ENCODE assay signal across 6 cellular contexts in the genomic region with DNA sequence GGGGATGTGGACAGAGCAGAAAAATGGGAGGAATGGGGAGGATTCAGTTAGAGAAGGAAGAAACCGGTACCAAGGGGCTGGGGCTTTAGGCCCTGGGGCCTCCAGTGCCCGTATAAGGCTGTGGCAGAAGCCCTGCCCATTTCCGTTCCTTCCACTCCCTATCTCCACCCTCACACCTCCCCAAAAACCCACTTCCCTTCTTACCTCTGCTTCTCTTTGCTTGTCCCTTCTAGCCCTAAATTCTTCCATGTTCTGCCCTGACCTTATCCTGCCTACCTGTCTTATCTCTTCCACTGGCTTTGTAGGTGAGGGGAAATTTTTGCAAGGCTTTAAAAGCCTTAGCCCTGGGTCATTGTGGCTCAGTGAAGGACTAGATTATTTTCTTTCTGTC. TPM values are rescaled to one million over a fixed set of nuclear protein-coding genes. Genes with fewer than 3 reads are reported as not detected.
DNase-seq lines count a peak whose midpoint lies in the region; ATAC-seq, FAIRE-seq and TF ChIP-seq lines count a peak whose summit lies in the region.

No MANE protein-coding gene starts in this region.

- DNase-seq in SK-N-SH: no peak
- no peak for DNase-seq in K562 (ENCODE audit: extremely low read depth in 1 of 4, low spot score in 3 of 4)
- peak; percentile 21 for DNase-seq in stimulated activated naive CD4-positive, alpha-beta T cell treated with Interleukin-2 at 50 U/mL for 16 hours (lab: John Stamatoyannopoulos, UW)

- no peak for TF ChIP-seq RAD21 in SK-N-SH (IDR thresholded peaks at IDR 0.05; ENCODE audit: low read length)
- TF ChIP-seq RAD21 in K562 (CRISPR knock-in tag; conservative IDR thresholded peaks at IDR 0.05 in 1 of 2, IDR thresholded peaks at IDR 0.05 in 1 of 2): no peak

- no peaks in the 10 kb centered on the region for H3K27me3 ChIP-seq in SK-N-SH (ENCODE audit: insufficient read depth)
- no peaks in the 10 kb centered on the region for H3K27me3 ChIP-seq in K562 (ENCODE audit: control insufficient read depth in 2 of 2, insufficient read depth in 2 of 2, low read length in 2 of 2)

- ATAC-seq in SK-N-SH treated with all-trans-retinoic acid at 6 μM for 48 hours (no peak), K562 (no peak), GM21381 (IDR thresholded peaks at IDR 0.05; ENCODE audit: unreplicated experiment) (no peak), GM21619 (IDR thresholded peaks at IDR 0.05; ENCODE audit: unreplicated experiment) (no peak)

- CTCF ChIA-PET in SK-N-SH (lab: Yijun Ruan, JAX): no interaction called here
- CTCF ChIA-PET in K562 (lab: Yijun Ruan, JAX; ENCODE audit: low intra/inter-chr PET ratio): no interaction called here

- H3F3A ChIP-seq in SK-N-SH (replicated peaks; ENCODE audit: insufficient read depth): peaks cover 71% of the 10 kb centered on the region

- H4K20me1 ChIP-seq in SK-N-SH (ENCODE audit: insufficient read depth): peaks cover 45% of the 10 kb centered on the region
- peaks cover 22% of the 10 kb centered on the region for H4K20me1 ChIP-seq in K562 (replicated peaks; ENCODE audit: control insufficient read depth, insufficient read depth, low read length)

- H3K9me1 ChIP-seq in K562 (ENCODE audit: control insufficient read depth, insufficient read depth, low read length): no peaks in the 10 kb centered on the region

- 70% methylated on average over 3 of the region's 3 CpGs for WGBS in SK-N-SH (ENCODE audit: low lambda C conversion rate)
- WGBS in K562 (ENCODE audit: insufficient coverage, low coverage, missing lambda C conversion rate): 52% methylated on average over 3 of the region's 3 CpGs

- H3K27ac ChIP-seq in SK-N-SH (ENCODE audit: low read depth in 2 of 2, low read length in 1 of 2) (peak overlapping the region in 1 of 2 experiments; percentile 97; a peak in 2 of 4 replicates), K562 (ENCODE audit: extremely low read depth, low read depth, low read length) (peak overlapping the region; percentile 79; the same call in 2 of the 3 replicates)

- H3K9me3 ChIP-seq in SK-N-SH (no peaks in the 10 kb centered on the region), K562 (replicated peaks; ENCODE audit: control insufficient read depth, insufficient read depth, low read depth, low read length) (no peaks in the 10 kb centered on the region)

- H3K79me2 ChIP-seq in SK-N-SH (ENCODE audit: insufficient read depth): peaks cover 84% of the 10 kb centered on the region
- H3K79me2 ChIP-seq in K562 (ENCODE audit: control insufficient read depth, insufficient read depth, low read length): peaks cover 85% of the 10 kb centered on the region

- no peak for FAIRE-seq in K562 (lab: Jason Lieb, UNC)

- no TSS peak for BruUV-seq in K562 (replicated peaks; lab: Mats Ljungman, UMichigan)

- H2AFZ ChIP-seq in SK-N-SH (ENCODE audit: low read depth) (no peak overlapping the region), K562 (ENCODE audit: low read depth, low read length) (no peak overlapping the region)

- H3K4me3 ChIP-seq in SK-N-SH (ENCODE audit: low read depth in 2 of 2, low read length in 1 of 2) (no peak overlapping the region), K562 (no peak overlapping the region)

- peak overlapping the region; percentile 41; the same call in 1 of the 2 replicates for H3K9ac ChIP-seq in SK-N-SH
- peak overlapping the region in 1 of 2 experiments; percentile 73; a peak in 1 of 4 replicates for H3K9ac ChIP-seq in K562 (ENCODE audit: insufficient read depth in 1 of 2, low read depth in 2 of 2, low read length in 2 of 2)

- TF ChIP-seq EP300 in SK-N-SH (IDR thresholded peaks at IDR 0.05; ENCODE audit: borderline replicate concordance in 1 of 2, low read depth in 1 of 2, low read length in 1 of 2) (no peak), K562 (IDR thresholded peaks at IDR 0.05; ENCODE audit: low read length) (no peak)

- in situ Hi-C loops in K562 (cut with MboI): no loop called here

- TF ChIP-seq POLR2A in K562 (conservative IDR thresholded peaks at IDR 0.05): no peak

- H3K4me1 ChIP-seq in SK-N-SH (ENCODE audit: control insufficient read depth in 1 of 2, insufficient read depth in 2 of 2, low read depth in 1 of 2, low read length in 1 of 2) (peaks cover 16 to 35% of the 10 kb centered on the region in 2 experiments), K562 (replicated peaks in 1 of 2; ENCODE audit: control insufficient read depth in 2 of 2, insufficient read depth in 2 of 2, low read length in 2 of 2) (peaks cover 20 to 26% of the 10 kb centered on the region in 2 experiments; a peak in 4 of 5 replicates)

- POLR2A ChIA-PET in SK-N-SH (lab: Yijun Ruan, JAX): interaction anchor here (0.7 kb wide), 1 partner anchor 31 kb away, joined by 3 read pairs; no protein-coding TSS in a partner anchor
- POLR2A ChIA-PET in K562 (lab: Yijun Ruan, JAX): interaction anchor here (0.6 to 1.6 kb wide), 4 partner anchors 13 to 53 kb away, joined by 3 read pairs; partner anchors contain the start of genes INCA1 and KIF1C

- TF ChIP-seq CTCF in SK-N-SH (IDR thresholded peaks at IDR 0.05) (no peak), K562 (IDR thresholded peaks at IDR 0.05 in 2 of 3, conservative IDR thresholded peaks at IDR 0.05 in 1 of 3; ENCODE audit: insufficient read depth in 2 of 3, low read depth in 1 of 3, low read length in 3 of 3) (no peak)

- peaks cover 37 to 40% of the 10 kb centered on the region in 2 experiments for H3K36me3 ChIP-seq in SK-N-SH (replicated peaks in 1 of 2; ENCODE audit: control insufficient read depth in 1 of 2, insufficient read depth in 2 of 2, low read length in 1 of 2)
- H3K36me3 ChIP-seq in K562 (ENCODE audit: control insufficient read depth, insufficient read depth, low read length): peaks cover 65% of the 10 kb centered on the region

- no peaks in the 10 kb centered on the region for H3K9me2 ChIP-seq in SK-N-SH

- H3K4me2 ChIP-seq in SK-N-SH: peak overlapping the region; percentile 98; the same call in 1 of the 2 replicates
- no peak overlapping the region for H3K4me2 ChIP-seq in K562 (ENCODE audit: insufficient read depth, low read length)

- intact Hi-C loops in K562 (cut with micrococcal nuclease): no loop called here

RNA-seq across cellular contexts. Expression of gene RNF167, which starts 4.1 kb away (rescaled TPM):
- polyA plus RNA-seq in SK-N-SH (2012; rRNA removed) (96.5 and 115 TPM in 2 replicates), K562 (2011; rRNA removed) (45.5 and 52.4 TPM in 2 replicates), K562 (2014; fragmentation: Illumina TruSeq; extraction: Trizol) (120 and 143 TPM in 2 replicates), K562 (2014; fragmentation: Nextera tagmentation; extraction: Ambion mirVana) (10 to 100 TPM; 16.5 to 21.9 TPM), K562 (2014; rRNA removed) (47.3 and 53.3 TPM in 2 replicates)
- 60.0 and 80.4 TPM in 2 replicates for polyA plus RNA-seq in SK-N-SH (2012; cell fraction: cytosol; rRNA removed)
- 108 and 121 TPM in 2 replicates for polyA plus RNA-seq in SK-N-SH (2012; cell fraction: nucleus; rRNA removed)
- total RNA-seq in K562 (2011; cell fraction: chromatin; rRNA removed; ENCODE audit: low replicate concordance): 76.6 and 157 TPM in 2 replicates
- total RNA-seq in K562 (2011; cell fraction: nucleolus; rRNA removed): 107 and 116 TPM in 2 replicates
- total RNA-seq in K562 (2011; cell fraction: nucleoplasm; rRNA removed): 95.0 and 98.1 TPM in 2 replicates
- total RNA-seq in K562 (2014; rRNA removed) (27.0 and 41.6 TPM in 2 replicates), K562 (2014; rRNA removed; fragmentation: Illumina TruSeq; extraction: Trizol) (41.0 and 50.0 TPM in 2 replicates), K562 (2015; rRNA removed; fragmentation: Illumina TruSeq; extraction: Trizol) (42.6 and 43.0 TPM in 2 replicates), K562 (2021) (60.5 and 61.6 TPM in 2 replicates)
- polyA plus RNA-seq in K562 (2011; cell fraction: cytosol; rRNA removed): 102 and 127 TPM in 2 replicates
- polyA plus RNA-seq in K562 (2011; cell fraction: nucleus; rRNA removed): 141 and 155 TPM in 2 replicates
- polyA plus RNA-seq in K562 (2012): 66.0 and 75.9 TPM in 2 replicates
- 42.0 and 44.8 TPM in 2 replicates for polyA minus RNA-seq in K562 (2011; rRNA and poly(A)+ RNA removed)
- 37.9 and 38.2 TPM in 2 replicates for polyA minus RNA-seq in K562 (2011; cell fraction: cytosol; rRNA and poly(A)+ RNA removed)
- polyA minus RNA-seq in K562 (2011; cell fraction: nucleus; rRNA and poly(A)+ RNA removed): 25.8 and 33.4 TPM in 2 replicates

RNA-seq across cellular contexts. Expression of gene PFN1, which starts 4.2 kb away (rescaled TPM):
- 1,627 and 2,484 TPM in 2 replicates for polyA plus RNA-seq in SK-N-SH (2012; rRNA removed)
- polyA plus RNA-seq in SK-N-SH (2012; cell fraction: cytosol; rRNA removed): 1,556 and 1,614 TPM in 2 replicates
- 620 and 931 TPM in 2 replicates for polyA plus RNA-seq in SK-N-SH (2012; cell fraction: nucleus; rRNA removed)
- 80.0 and 142 TPM in 2 replicates for total RNA-seq in K562 (2011; cell fraction: chromatin; rRNA removed; ENCODE audit: low replicate concordance)
- total RNA-seq in K562 (2011; cell fraction: nucleolus; rRNA removed): 149 and 155 TPM in 2 replicates
- 146 and 190 TPM in 2 replicates for total RNA-seq in K562 (2011; cell fraction: nucleoplasm; rRNA removed)
- total RNA-seq in K562 (2014; rRNA removed): 1,086 and 1,479 TPM in 2 replicates
- 307 and 327 TPM in 2 replicates for total RNA-seq in K562 (2014; rRNA removed; fragmentation: Illumina TruSeq; extraction: Trizol)
- total RNA-seq in K562 (2015; rRNA removed; fragmentation: Illumina TruSeq; extraction: Trizol): 456 and 466 TPM in 2 replicates
- total RNA-seq in K562 (2021): 787 and 792 TPM in 2 replicates
- polyA plus RNA-seq in K562 (2011; rRNA removed): 382 and 556 TPM in 2 replicates
- polyA plus RNA-seq in K562 (2011; cell fraction: cytosol; rRNA removed): 759 and 962 TPM in 2 replicates
- 352 and 419 TPM in 2 replicates for polyA plus RNA-seq in K562 (2011; cell fraction: nucleus; rRNA removed)
- polyA plus RNA-seq in K562 (2012): 697 and 1,149 TPM in 2 replicates
- polyA plus RNA-seq in K562 (2014; fragmentation: Illumina TruSeq; extraction: Trizol): 776 and 901 TPM in 2 replicates
- polyA plus RNA-seq in K562 (2014; fragmentation: Nextera tagmentation; extraction: Ambion mirVana): 10 to 100 TPM; 60.5 to 88.0 TPM
- polyA plus RNA-seq in K562 (2014; rRNA removed): 879 and 1,059 TPM in 2 replicates
- polyA minus RNA-seq in K562 (2011; rRNA and poly(A)+ RNA removed): 233 and 265 TPM in 2 replicates
- 518 and 865 TPM in 2 replicates for polyA minus RNA-seq in K562 (2011; cell fraction: cytosol; rRNA and poly(A)+ RNA removed)
- polyA minus RNA-seq in K562 (2011; cell fraction: nucleus; rRNA and poly(A)+ RNA removed): 109 and 151 TPM in 2 replicates

RNA-seq across cellular contexts. Expression of gene SLC25A11, which starts 4.3 kb away (rescaled TPM):
- 58.5 and 82.8 TPM in 2 replicates for polyA plus RNA-seq in SK-N-SH (2012; rRNA removed)
- 32.7 and 50.3 TPM in 2 replicates for polyA plus RNA-seq in SK-N-SH (2012; cell fraction: cytosol; rRNA removed)
- polyA plus RNA-seq in SK-N-SH (2012; cell fraction: nucleus; rRNA removed): 45.5 and 51.0 TPM in 2 replicates
- 15.6 and 45.9 TPM in 2 replicates for total RNA-seq in K562 (2011; cell fraction: chromatin; rRNA removed; ENCODE audit: low replicate concordance)
- 50.2 and 54.3 TPM in 2 replicates for total RNA-seq in K562 (2011; cell fraction: nucleolus; rRNA removed)
- total RNA-seq in K562 (2011; cell fraction: nucleoplasm; rRNA removed): 25.9 and 26.0 TPM in 2 replicates
- 35.4 and 55.1 TPM in 2 replicates for total RNA-seq in K562 (2014; rRNA removed)
- 10.8 and 15.8 TPM in 2 replicates for total RNA-seq in K562 (2014; rRNA removed; fragmentation: Illumina TruSeq; extraction: Trizol)
- total RNA-seq in K562 (2015; rRNA removed; fragmentation: Illumina TruSeq; extraction: Trizol): 31.0 and 32.9 TPM in 2 replicates
- 56.7 and 58.5 TPM in 2 replicates for total RNA-seq in K562 (2021)
- 22.8 and 36.0 TPM in 2 replicates for polyA plus RNA-seq in K562 (2011; rRNA removed)
- 42.8 and 67.8 TPM in 2 replicates for polyA plus RNA-seq in K562 (2011; cell fraction: cytosol; rRNA removed)
- 44.1 and 62.7 TPM in 2 replicates for polyA plus RNA-seq in K562 (2011; cell fraction: nucleus; rRNA removed)
- polyA plus RNA-seq in K562 (2012): 50.7 and 62.8 TPM in 2 replicates
- 56.3 and 57.2 TPM in 2 replicates for polyA plus RNA-seq in K562 (2014; fragmentation: Illumina TruSeq; extraction: Trizol)
- polyA plus RNA-seq in K562 (2014; fragmentation: Nextera tagmentation; extraction: Ambion mirVana): 10 to 100 TPM in 1 of 2 experiments, 1 to 10 TPM in 1; 3.1 to 11.0 TPM
- 38.5 and 49.8 TPM in 2 replicates for polyA plus RNA-seq in K562 (2014; rRNA removed)
- 11.8 and 16.7 TPM in 2 replicates for polyA minus RNA-seq in K562 (2011; rRNA and poly(A)+ RNA removed)
- 15.2 and 16.9 TPM in 2 replicates for polyA minus RNA-seq in K562 (2011; cell fraction: cytosol; rRNA and poly(A)+ RNA removed)
- polyA minus RNA-seq in K562 (2011; cell fraction: nucleus; rRNA and poly(A)+ RNA removed): 31.1 and 38.8 TPM in 2 replicates

RNA-seq across cellular contexts. Expression of gene ENO3, which starts 6.8 kb away (rescaled TPM):
- 29.2 and 32.5 TPM in 2 replicates for polyA plus RNA-seq in SK-N-SH (2012; rRNA removed)
- 9.0 and 10.7 TPM in 2 replicates for polyA plus RNA-seq in SK-N-SH (2012; cell fraction: cytosol; rRNA removed)
- 214 and 261 TPM in 2 replicates for polyA plus RNA-seq in SK-N-SH (2012; cell fraction: nucleus; rRNA removed)
- total RNA-seq in K562 (2011; cell fraction: chromatin; rRNA removed; ENCODE audit: low replicate concordance): 32.5 and 71.2 TPM in 2 replicates
- 31.6 and 45.9 TPM in 2 replicates for total RNA-seq in K562 (2011; cell fraction: nucleolus; rRNA removed)
- total RNA-seq in K562 (2011; cell fraction: nucleoplasm; rRNA removed): 30.1 and 40.7 TPM in 2 replicates
- total RNA-seq in K562 (2014; rRNA removed): 7.1 and 8.3 TPM in 2 replicates
- total RNA-seq in K562 (2014; rRNA removed; fragmentation: Illumina TruSeq; extraction: Trizol): 2.4 and 5.7 TPM in 2 replicates
- 5.6 and 5.9 TPM in 2 replicates for total RNA-seq in K562 (2015; rRNA removed; fragmentation: Illumina TruSeq; extraction: Trizol)
- 10.8 and 13.6 TPM in 2 replicates for total RNA-seq in K562 (2021)
- 15.4 and 15.5 TPM in 2 replicates for polyA plus RNA-seq in K562 (2011; rRNA removed)
- polyA plus RNA-seq in K562 (2011; cell fraction: cytosol; rRNA removed): 12.6 and 14.8 TPM in 2 replicates
- 140 and 201 TPM in 2 replicates for polyA plus RNA-seq in K562 (2011; cell fraction: nucleus; rRNA removed)
- polyA plus RNA-seq in K562 (2012): 16.9 and 27.2 TPM in 2 replicates
- 9.9 and 10.5 TPM in 2 replicates for polyA plus RNA-seq in K562 (2014; fragmentation: Illumina TruSeq; extraction: Trizol)
- 10 to 100 TPM in 1 of 2 experiments, 1 to 10 TPM in 1; 6.3 to 12.5 TPM for polyA plus RNA-seq in K562 (2014; fragmentation: Nextera tagmentation; extraction: Ambion mirVana)
- 17.2 and 18.4 TPM in 2 replicates for polyA plus RNA-seq in K562 (2014; rRNA removed)
- polyA minus RNA-seq in K562 (2011; rRNA and poly(A)+ RNA removed): 5.1 and 10.0 TPM in 2 replicates
- 6.4 and 10.6 TPM in 2 replicates for polyA minus RNA-seq in K562 (2011; cell fraction: cytosol; rRNA and poly(A)+ RNA removed)
- 13.9 and 15.6 TPM in 2 replicates for polyA minus RNA-seq in K562 (2011; cell fraction: nucleus; rRNA and poly(A)+ RNA removed)

RNA-seq across cellular contexts. Expression of gene GP1BA, which starts 12.1 kb away (rescaled TPM):
- polyA plus RNA-seq in SK-N-SH (2012; rRNA removed): not detected in 2 replicates
- polyA plus RNA-seq in SK-N-SH (2012; cell fraction: cytosol; rRNA removed): not detected in 2 replicates
- polyA plus RNA-seq in SK-N-SH (2012; cell fraction: nucleus; rRNA removed): not detected in 2 replicates
- not detected in 2 replicates for total RNA-seq in K562 (2011; cell fraction: chromatin; rRNA removed; ENCODE audit: low replicate concordance)
- not detected in 2 replicates for total RNA-seq in K562 (2011; cell fraction: nucleolus; rRNA removed)
- not detected in 2 replicates for total RNA-seq in K562 (2011; cell fraction: nucleoplasm; rRNA removed)
- not detected in 2 replicates for total RNA-seq in K562 (2014; rRNA removed)
- not detected in 2 replicates for total RNA-seq in K562 (2014; rRNA removed; fragmentation: Illumina TruSeq; extraction: Trizol)
- total RNA-seq in K562 (2015; rRNA removed; fragmentation: Illumina TruSeq; extraction: Trizol): not detected in 2 replicates
- total RNA-seq in K562 (2021): not detected in 2 replicates
- not detected in 2 replicates for polyA plus RNA-seq in K562 (2011; rRNA removed)
- polyA plus RNA-seq in K562 (2011; cell fraction: cytosol; rRNA removed): not detected in 2 replicates
- polyA plus RNA-seq in K562 (2011; cell fraction: nucleus; rRNA removed): not detected in 2 replicates
- polyA plus RNA-seq in K562 (2012): 0.44 and 0.94 TPM in 2 replicates
- polyA plus RNA-seq in K562 (2014; fragmentation: Illumina TruSeq; extraction: Trizol): not detected in 2 replicates
- under 1 TPM in 1 of 2 experiments, not detected in 1; 0.01 TPM for polyA plus RNA-seq in K562 (2014; fragmentation: Nextera tagmentation; extraction: Ambion mirVana)
- polyA plus RNA-seq in K562 (2014; rRNA removed): not detected in 2 replicates
- not detected in 2 replicates for polyA minus RNA-seq in K562 (2011; rRNA and poly(A)+ RNA removed)
- not detected in 2 replicates for polyA minus RNA-seq in K562 (2011; cell fraction: cytosol; rRNA and poly(A)+ RNA removed)
- not detected in 2 replicates for polyA minus RNA-seq in K562 (2011; cell fraction: nucleus; rRNA and poly(A)+ RNA removed)
